ENCODE assay signal across 19 cellular contexts in the genomic region with DNA sequence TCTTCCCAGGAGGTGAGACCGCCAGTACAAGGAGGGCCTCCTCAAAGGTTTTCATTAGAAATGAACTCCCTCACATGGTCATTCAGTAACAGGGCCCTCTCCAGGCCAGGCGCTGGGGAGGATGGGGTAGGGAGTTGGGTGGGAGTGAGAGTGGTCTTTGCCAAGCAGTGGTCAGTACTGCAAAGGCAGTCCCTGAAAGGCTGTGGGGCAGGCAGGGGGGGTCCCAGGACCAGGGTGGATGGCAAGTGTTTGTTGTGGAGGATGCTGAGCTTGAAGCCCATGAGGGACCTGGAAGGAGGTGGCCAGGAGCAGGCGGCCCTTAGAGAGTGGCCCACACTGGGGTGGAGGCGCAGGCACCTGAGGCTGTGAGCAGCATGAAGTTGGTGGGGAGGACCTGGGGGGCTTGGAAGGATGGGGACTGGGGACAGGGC. TPM values are rescaled to one million over a fixed set of nuclear protein-coding genes. Genes with fewer than 3 reads are reported as not detected.
"Had no signal": no experiment of that assay in that cellular context is flagged by ENCODE, and none has a peak within 500 bp of the region (broad histone marks: within the 10 kb centered on the region; RNA-seq: fewer than 3 reads in every experiment).

No MANE protein-coding gene starts in this region.

- H3K4me1 ChIP-seq: uterus had no signal

- H3K27me3 ChIP-seq: tibial nerve, uterus had no signal

- H3K4me3 Mint-ChIP-seq: activated CD8-positive, alpha-beta T cell treated with anti-CD3 and anti-CD28 coated beads, Interleukin-2, amount 10 ng/mL, durations not matched to agents 7 days and 5 days; activated naive CD8-positive, alpha-beta T cell; brain; central memory CD8-positive, alpha-beta T cell; immature natural killer cell had no signal

- H3K36me3 ChIP-seq: uterus had no signal

- H3K27ac ChIP-seq: parathyroid adenoma, skin epidermis, tibial nerve, uterus had no signal

- H3K36me3 Mint-ChIP-seq: activated naive CD8-positive, alpha-beta T cell; brain; immature natural killer cell had no signal

- H3K4me1 Mint-ChIP-seq: brain; central memory CD8-positive, alpha-beta T cell; immature natural killer cell had no signal

- H3K4me3 ChIP-seq: lung, skin epidermis, tibial nerve, uterus had no signal

- H3K9me3 Mint-ChIP-seq: brain; central memory CD8-positive, alpha-beta T cell; immature natural killer cell had no signal

- DNase-seq: activated CD4-positive, alpha-beta T cell treated with anti-CD3 and anti-CD28 coated beads for 48 hours; activated CD8-positive, alpha-beta T cell treated with anti-CD3 and anti-CD28 coated beads, Interleukin-2, amount 10 ng/mL, durations not matched to agents 7 days and 5 days; activated T-cell treated with anti-CD3 and anti-CD28 coated beads for 4 hours; cortex of kidney; effector CD4-positive, alpha-beta T cell; foreskin fibroblast; immature natural killer cell; left cardiac atrium; stimulated activated CD4-positive, alpha-beta T cell treated with anti-CD3 and anti-CD28 coated beads, Interleukin-4, amount 100 ng/mL, for 4 hours; stimulated activated CD8-positive, alpha-beta memory T cell treated with anti-CD3 and anti-CD28 coated beads, Interleukin-4, amount 100 ng/mL, for 48 hours; stimulated activated naive CD4-positive, alpha-beta T cell treated with Interleukin-2 at 50 U/mL for 16 hours had no signal

- ATAC-seq: activated CD8-positive, alpha-beta T cell treated with anti-CD3 and anti-CD28 coated beads, Interleukin-2, amount 10 ng/mL, durations not matched to agents 7 days and 5 days; left cardiac atrium had no signal

- H3K27me3 Mint-ChIP-seq: activated naive CD8-positive, alpha-beta T cell; brain; central memory CD8-positive, alpha-beta T cell had no signal

- H3K27ac Mint-ChIP-seq: activated CD8-positive, alpha-beta T cell treated with anti-CD3 and anti-CD28 coated beads, Interleukin-2, amount 10 ng/mL, durations not matched to agents 7 days and 5 days; activated naive CD8-positive, alpha-beta T cell; brain; immature natural killer cell had no signal

- H3K9me3 ChIP-seq: tibial nerve, uterus had no signal

- H3K9ac ChIP-seq: parathyroid adenoma had no signal

RNA-seq across cellular contexts. Expression of gene CEP170B, which starts 26.1 kb away (rescaled TPM):
- polyA plus RNA-seq: immature natural killer cell had no signal

RNA-seq across cellular contexts. Expression of gene PLD4, which starts 33.5 kb away (rescaled TPM):
- total RNA-seq: activated CD8-positive, alpha-beta T cell treated with anti-CD3 and anti-CD28 coated beads, Interleukin-2, amount 10 ng/mL, durations not matched to agents 7 days and 5 days had no signal
